In the genomic region with DNA sequence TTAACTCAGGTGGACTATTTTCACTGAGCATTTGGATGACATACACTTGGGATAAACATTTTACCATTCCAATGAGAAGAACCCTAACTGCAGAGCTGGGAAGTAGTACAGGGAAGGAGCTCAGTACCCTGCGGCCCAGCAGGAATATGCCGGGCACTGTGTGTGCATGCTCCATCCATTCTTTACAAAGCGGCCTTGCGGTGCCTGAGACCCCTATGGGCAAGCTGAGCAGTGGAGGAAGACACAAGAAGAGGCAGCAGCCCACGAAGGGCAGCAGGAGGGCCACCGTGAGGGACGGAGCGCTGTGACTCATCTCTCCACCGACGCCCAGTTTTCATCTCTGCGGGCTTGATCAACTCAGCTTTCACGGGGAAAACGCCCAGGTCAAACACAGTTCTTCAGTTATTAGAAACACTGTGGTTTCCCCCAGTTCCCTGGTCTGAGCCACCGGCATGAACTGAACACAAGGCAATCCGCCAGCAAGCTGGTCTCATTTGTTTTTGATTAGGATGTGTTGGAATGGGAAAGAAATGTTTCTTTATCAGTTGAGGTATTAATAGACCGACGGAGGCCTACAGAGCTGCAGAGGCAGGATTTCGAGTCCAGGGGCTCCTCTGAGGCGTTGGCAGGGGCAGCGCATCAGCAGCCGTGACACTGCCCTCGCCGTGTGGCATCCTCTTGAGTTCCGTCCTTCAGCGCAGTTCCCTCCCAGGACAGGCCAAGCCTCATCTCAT, we compare ENCODE assay signal across 14 cellular contexts. TPM values are rescaled to one million over a fixed set of nuclear protein-coding genes. Genes with fewer than 3 reads are reported as not detected.
DNase-seq lines count a peak whose midpoint lies in the region; ATAC-seq and TF ChIP-seq lines count a peak whose summit lies in the region.
"Had no signal": no experiment of that assay in that cellular context is flagged by ENCODE, and none has a peak within 500 bp of the region (broad histone marks: within the 10 kb centered on the region; RNA-seq: fewer than 3 reads in every experiment).

No MANE protein-coding gene starts in this region.

- H2AFZ ChIP-seq in SK-N-SH (ENCODE audit: low read depth), result no peak overlapping the region

- no peaks in the 10 kb centered on the region for H3K9me2 ChIP-seq in SK-N-SH

- H3K4me3 Mint-ChIP-seq in stimulated activated naive CD8-positive, alpha-beta T cell treated with anti-CD3 and anti-CD28 coated beads, Interleukin-15, amount 100 ng/mL, for 72 hours, result no peak overlapping the region
- H3K4me3 Mint-ChIP-seq: CD14-positive monocyte had no signal

- no peaks in the 10 kb centered on the region for H3K27me3 Mint-ChIP-seq in stimulated activated naive CD8-positive, alpha-beta T cell treated with anti-CD3 and anti-CD28 coated beads, Interleukin-15, amount 100 ng/mL, for 72 hours
- H3K27me3 Mint-ChIP-seq: naive B cell had no signal

- no peaks in the 10 kb centered on the region for H3K79me2 ChIP-seq in SK-N-SH (ENCODE audit: insufficient read depth)

- no peaks in the 10 kb centered on the region for H3F3A ChIP-seq in SK-N-SH (replicated peaks; ENCODE audit: insufficient read depth)

- H3K4me2 ChIP-seq in SK-N-SH, result 0 out of 2 replicates have a peak overlapping the region, but pooled peaks have one; percentile 20

- H3K27ac Mint-ChIP-seq in stimulated activated naive CD8-positive, alpha-beta T cell treated with anti-CD3 and anti-CD28 coated beads, Interleukin-15, amount 100 ng/mL, for 72 hours, result no peak overlapping the region
- H3K27ac Mint-ChIP-seq: CD14-positive monocyte had no signal

- H3K27ac ChIP-seq in SK-N-SH (ENCODE audit: low read depth in 2 of 2, low read length in 1 of 2), result no peak overlapping the region
- peak overlapping the region; percentile 69 for H3K27ac ChIP-seq in vagina
- H3K27ac ChIP-seq: Peyer's patch had no signal

- CTCF ChIA-PET in SK-N-SH (lab: Yijun Ruan, JAX), result interaction anchor here (0.7 kb wide), 2 partner anchors 15 to 124 kb away, joined by 3 read pairs; no protein-coding TSS in a partner anchor

- no peak overlapping the region for H3K9ac ChIP-seq in SK-N-SH

- no peaks in the 10 kb centered on the region for H4K20me1 ChIP-seq in SK-N-SH (ENCODE audit: insufficient read depth)

- H3K9me3 Mint-ChIP-seq in stimulated activated naive CD8-positive, alpha-beta T cell treated with anti-CD3 and anti-CD28 coated beads, Interleukin-15, amount 100 ng/mL, for 72 hours, result no peaks in the 10 kb centered on the region
- H3K9me3 Mint-ChIP-seq: naive B cell had no signal

- peaks cover 59% of the 10 kb centered on the region for H3K4me1 Mint-ChIP-seq in stimulated activated naive CD8-positive, alpha-beta T cell treated with anti-CD3 and anti-CD28 coated beads, Interleukin-15, amount 100 ng/mL, for 72 hours

- H3K36me3 ChIP-seq in SK-N-SH (replicated peaks in 1 of 2; ENCODE audit: control insufficient read depth in 1 of 2, insufficient read depth in 2 of 2, low read length in 1 of 2) (no peaks in the 10 kb centered on the region), vagina (no peaks in the 10 kb centered on the region)
- H3K36me3 ChIP-seq: Peyer's patch had no signal

- no peaks in the 10 kb centered on the region for H3K4me1 ChIP-seq in SK-N-SH (ENCODE audit: control insufficient read depth in 1 of 2, insufficient read depth in 2 of 2, low read depth in 1 of 2, low read length in 1 of 2)
- no peaks in the 10 kb centered on the region for H3K4me1 ChIP-seq in vagina
- H3K4me1 ChIP-seq: Peyer's patch had no signal

- no peak for TF ChIP-seq EP300 in SK-N-SH (IDR thresholded peaks at IDR 0.05; ENCODE audit: borderline replicate concordance in 1 of 2, low read depth in 1 of 2, low read length in 1 of 2)

- intact Hi-C loops in vagina (cut with DNase I), result no loop called here

- TF ChIP-seq POLR2A in vagina (IDR thresholded peaks at IDR 0.05), result no peak

- 37% methylated on average over 20 of the region's 25 CpGs for WGBS in SK-N-SH (ENCODE audit: low lambda C conversion rate)

- no peak overlapping the region for H3K4me3 ChIP-seq in SK-N-SH (ENCODE audit: low read depth in 2 of 2, low read length in 1 of 2)
- no peak overlapping the region for H3K4me3 ChIP-seq in foreskin fibroblast (ENCODE audit: low read depth in 1 of 2, low read length in 2 of 2)
- H3K4me3 ChIP-seq in vagina, result no peak overlapping the region
- H3K4me3 ChIP-seq: Peyer's patch had no signal

- H3K9me3 ChIP-seq in SK-N-SH (no peaks in the 10 kb centered on the region), vagina (no peaks in the 10 kb centered on the region)
- H3K9me3 ChIP-seq: Peyer's patch had no signal

- H3K27me3 ChIP-seq in SK-N-SH (ENCODE audit: insufficient read depth), result peaks cover 72% of the 10 kb centered on the region
- no peaks in the 10 kb centered on the region for H3K27me3 ChIP-seq in vagina
- H3K27me3 ChIP-seq: Peyer's patch had no signal

- peak; percentile 4 for DNase-seq in stimulated activated naive CD8-positive, alpha-beta T cell treated with anti-CD3 and anti-CD28 coated beads, Interleukin-15, Interleukin-2, amounts not matched to agents 100 U/mL and 50 U/mL, for 24 hours
- DNase-seq in stimulated activated naive CD8-positive, alpha-beta T cell treated with anti-CD3 and anti-CD28 coated beads, Interleukin-15, amount 100 ng/mL, for 72 hours, result no peak
- DNase-seq in SK-N-SH (peak; percentile 7), foreskin fibroblast (peak; percentile 75 to 94), vagina (ENCODE audit: extremely low spot score in 2 of 2) (peak in 1 of 2 donors; percentile 52), NCI-H2107 (lab: John Stamatoyannopoulos, UW) (no peak)
- no peak for DNase-seq in activated effector memory CD4-positive, alpha-beta T cell treated with anti-CD3 and anti-CD28 coated beads, Interleukin-2, amount 50 U/mL, for 16 hours
- DNase-seq: naive B cell, NCI-H1417 treated with DMSO at 0.1 percent for 48 hours, NCI-H510A treated with DMSO at 0.1 percent for 48 hours, Peyer's patch had no signal

- no peak for ATAC-seq in stimulated activated naive CD8-positive, alpha-beta T cell treated with anti-CD3 and anti-CD28 coated beads, Interleukin-15, Interleukin-2, amounts not matched to agents 100 U/mL and 50 U/mL, for 24 hours
- ATAC-seq in stimulated activated naive CD8-positive, alpha-beta T cell treated with anti-CD3 and anti-CD28 coated beads, Interleukin-15, amount 100 ng/mL, for 72 hours, result no peak
- no peak for ATAC-seq in GM19023 (IDR thresholded peaks at IDR 0.05; ENCODE audit: unreplicated experiment)

- POLR2A ChIA-PET in SK-N-SH (lab: Yijun Ruan, JAX), result no interaction called here

- TF ChIP-seq CTCF in SK-N-SH (IDR thresholded peaks at IDR 0.05) (no peak), foreskin fibroblast (IDR thresholded peaks at IDR 0.05; ENCODE audit: low read depth, low read length) (no peak), vagina (IDR thresholded peaks at IDR 0.05) (no peak)

- TF ChIP-seq RAD21 in SK-N-SH (IDR thresholded peaks at IDR 0.05; ENCODE audit: low read length), result no peak

TF ChIP-seq in SK-N-SH, 30 proteins besides CTCF, POLR2A, EP300 and RAD21:
- no peak for TF ChIP-seq GATA2 (CRISPR knock-in tag; IDR thresholded peaks at IDR 0.05)
- TF ChIP-seq FOXJ3 (CRISPR knock-in tag; IDR thresholded peaks at IDR 0.05), result no peak
- TF ChIP-seq, protein P1, sequence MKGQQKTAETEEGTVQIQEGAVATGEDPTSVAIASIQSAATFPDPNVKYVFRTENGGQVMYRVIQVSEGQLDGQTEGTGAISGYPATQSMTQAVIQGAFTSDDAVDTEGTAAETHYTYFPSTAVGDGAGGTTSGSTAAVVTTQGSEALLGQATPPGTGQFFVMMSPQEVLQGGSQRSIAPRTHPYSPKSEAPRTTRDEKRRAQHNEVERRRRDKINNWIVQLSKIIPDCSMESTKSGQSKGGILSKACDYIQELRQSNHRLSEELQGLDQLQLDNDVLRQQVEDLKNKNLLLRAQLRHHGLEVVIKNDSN (IDR thresholded peaks at IDR 0.05; ENCODE audit: borderline replicate concordance, low read depth), result no peak
- no peak for TF ChIP-seq RXRA (IDR thresholded peaks at IDR 0.05; ENCODE audit: borderline replicate concordance, low read depth)
- no peak for TF ChIP-seq MXI1 (IDR thresholded peaks at IDR 0.05; ENCODE audit: low read depth, low read length)
- TF ChIP-seq NFIC (IDR thresholded peaks at IDR 0.05; ENCODE audit: borderline replicate concordance), result no peak
- TF ChIP-seq NRF1 (IDR thresholded peaks at IDR 0.05; ENCODE audit: low read depth, low read length), result no peak
- TF ChIP-seq RFX5 (IDR thresholded peaks at IDR 0.05; ENCODE audit: low read length), result no peak
- no peak for TF ChIP-seq MEF2A (IDR thresholded peaks at IDR 0.05; ENCODE audit: borderline replicate concordance, low read depth)
- no peak for TF ChIP-seq TEAD4 (IDR thresholded peaks at IDR 0.05; ENCODE audit: borderline replicate concordance, insufficient read depth)
- TF ChIP-seq YY1 (IDR thresholded peaks at IDR 0.05; ENCODE audit: low read depth), result no peak

RNA-seq across cellular contexts. Expression of gene IRF4, which starts 44.9 kb away (rescaled TPM):
- polyA plus RNA-seq in SK-N-SH (2012; rRNA removed), result not detected in 2 replicates
- under 0.01 TPM in 1 of 2 replicates, not detected in the other for polyA plus RNA-seq in SK-N-SH (2012; cell fraction: cytosol; rRNA removed)
- polyA plus RNA-seq in SK-N-SH (2012; cell fraction: nucleus; rRNA removed), result 0.01 TPM in 1 of 2 replicates, not detected in the other
- total RNA-seq in vagina, result 2.9 TPM
- total RNA-seq: renal cortical epithelial cell had no signal

Comparison
In these comparisons a context has a peak if more than half of its experiments do, and no peak if none do; other contexts are left out.
1. DNase-seq: peak in stimulated activated naive CD8-positive, alpha-beta T cell treated with anti-CD3 and anti-CD28 coated beads, Interleukin-15, Interleukin-2, amounts not matched to agents 100 U/mL and 50 U/mL, for 24 hours (single experiment), SK-N-SH (single experiment) and foreskin fibroblast (2 of 2); none in stimulated activated naive CD8-positive, alpha-beta T cell treated with anti-CD3 and anti-CD28 coated beads, Interleukin-15, amount 100 ng/mL, for 72 hours (0 of 2), activated effector memory CD4-positive, alpha-beta T cell treated with anti-CD3 and anti-CD28 coated beads, Interleukin-2, amount 50 U/mL, for 16 hours (single experiment) and NCI-H2107 (single experiment).